ENCODE assay signal across 21 cellular contexts in genomic region chr3:61724183-61724582, GRCh38.
DNase-seq lines count a peak whose midpoint lies in the region; ATAC-seq and TF ChIP-seq lines count a peak whose summit lies in the region.
"Had no signal": no experiment of that assay in that cellular context is flagged by ENCODE, and none has a peak within 500 bp of the region (broad histone marks: within the 10 kb centered on the region; RNA-seq: fewer than 3 reads in every experiment).

No MANE protein-coding gene starts in this region.

- DNase-seq in DMS153 (lab: John Stamatoyannopoulos, UW) (no peak), COR-L47 (lab: John Stamatoyannopoulos, UW) (no peak), Peyer's patch (no peak)
- no peak for DNase-seq in stimulated activated CD4-positive, alpha-beta T cell treated with anti-CD3 and anti-CD28 coated beads, Interleukin-2, amount 100 ng/mL, for 48 hours
- DNase-seq: ACHN; activated naive CD4-positive, alpha-beta T cell treated with anti-CD3 and anti-CD28 coated beads for 36 hours; CD8-positive, alpha-beta memory T cell; heart left ventricle; islet precursor cell; NCI-H1105; NCI-H226; right cardiac atrium had no signal

- TF ChIP-seq CTCF in Peyer's patch (IDR thresholded peaks at IDR 0.05) = no peak

- H3K36me3 ChIP-seq in Peyer's patch = no peaks in the 10 kb centered on the region
- H3K36me3 ChIP-seq: heart left ventricle, SJSA1, thoracic aorta had no signal

- H3K4me1 ChIP-seq in Peyer's patch = peaks cover 0 to 4% (median 0%) of the 10 kb centered on the region in 4 donors
- H3K4me1 ChIP-seq: SJSA1 had no signal

- ATAC-seq in GM18511 (IDR thresholded peaks at IDR 0.05; ENCODE audit: unreplicated experiment) = peak; percentile 69
- peak; percentile 77 for ATAC-seq in GM19467 (IDR thresholded peaks at IDR 0.05; ENCODE audit: unreplicated experiment)
- peak; percentile 82 for ATAC-seq in HG02642 (IDR thresholded peaks at IDR 0.05; ENCODE audit: poor library complexity, unreplicated experiment)
- ATAC-seq in HG03342 (IDR thresholded peaks at IDR 0.05; ENCODE audit: unreplicated experiment) = peak; percentile 69
- ATAC-seq: esophagus mucosa, heart left ventricle, K562, right cardiac atrium had no signal

- H3K4me3 ChIP-seq in Peyer's patch = no peak overlapping the region
- H3K4me3 ChIP-seq: heart left ventricle, K562, neural progenitor cell, SJSA1, thoracic aorta had no signal

- no peak overlapping the region for H3K27ac ChIP-seq in Peyer's patch
- H3K27ac ChIP-seq: neural progenitor cell, SJSA1, thoracic aorta had no signal

- no peaks in the 10 kb centered on the region for H3K27me3 ChIP-seq in Peyer's patch
- H3K27me3 ChIP-seq: heart left ventricle, neural progenitor cell, SJSA1 had no signal

- H3K9me3 ChIP-seq in Peyer's patch = no peaks in the 10 kb centered on the region
- H3K9me3 ChIP-seq: heart left ventricle, SJSA1, thoracic aorta had no signal

- TF ChIP-seq POLR2A in Peyer's patch (IDR thresholded peaks at IDR 0.05) = no peak
